In genomic region chr17:4405699-4406098, GRCh38 we compare ENCODE assay signal across 19 cellular contexts. TPM values are rescaled to one million over a fixed set of nuclear protein-coding genes. Genes with fewer than 3 reads are reported as not detected.
DNase-seq lines count a peak whose midpoint lies in the region; ATAC-seq, FAIRE-seq and TF ChIP-seq lines count a peak whose summit lies in the region.
"Had no signal": no experiment of that assay in that cellular context is flagged by ENCODE, and none has a peak within 500 bp of the region (broad histone marks: within the 10 kb centered on the region; RNA-seq: fewer than 3 reads in every experiment).

No MANE protein-coding gene starts in this region.

- no peaks in the 10 kb centered on the region for H3K79me2 ChIP-seq in smooth muscle cell (ENCODE audit: low read depth)

- peaks cover 5% of the 10 kb centered on the region for H3K27me3 Mint-ChIP-seq in nephron progenitor cell (ENCODE audit: low read depth, poor library complexity)
- H3K27me3 Mint-ChIP-seq: IgD-negative memory B cell had no signal

- in situ Hi-C loops in IMR-90 (cut with MboI; ENCODE audit: low sequenced_read_pairs) = no loop called here

- no peak for ATAC-seq in IMR-90 (ENCODE audit: low read depth)
- ATAC-seq in HG03045 (IDR thresholded peaks at IDR 0.05; ENCODE audit: unreplicated experiment) = no peak
- ATAC-seq: CD8-positive, alpha-beta T cell; HCT116 had no signal

- H3K27me3 ChIP-seq in IMR-90 (ENCODE audit: control insufficient read depth, insufficient read depth, low read length) = no peaks in the 10 kb centered on the region
- H3K27me3 ChIP-seq in bronchial epithelial cell (ENCODE audit: control insufficient read depth, insufficient read depth, low read length) = no peaks in the 10 kb centered on the region
- H3K27me3 ChIP-seq in smooth muscle cell (ENCODE audit: low read depth) = no peaks in the 10 kb centered on the region

- no peak overlapping the region for H2BK120ac ChIP-seq in IMR-90 (ENCODE audit: low read depth, low read length)

- H3K4ac ChIP-seq in IMR-90 (ENCODE audit: low read depth, low read length) = no peak overlapping the region

- CTCF ChIA-PET in IMR-90 (lab: Yijun Ruan, JAX) = interaction anchor here (0.7 kb wide), 1 partner anchor 331 kb away, joined by 4 read pairs; no protein-coding TSS in a partner anchor

- H2AK5ac ChIP-seq in IMR-90 (ENCODE audit: low read depth, low read length) = no peak overlapping the region

- no peak for TF ChIP-seq RAD21 in IMR-90 (IDR thresholded peaks at IDR 0.05; ENCODE audit: low read length)

- H3K9me3 Mint-ChIP-seq in nephron progenitor cell = peaks cover 4% of the 10 kb centered on the region
- H3K9me3 Mint-ChIP-seq: CD14-positive monocyte; CD8-positive, alpha-beta T cell; IgD-negative memory B cell had no signal

- no peak overlapping the region for H3K14ac ChIP-seq in IMR-90 (replicated peaks; ENCODE audit: low read depth, low read length)

- no TSS peak for BruUV-seq in IMR-90 (replicated peaks; lab: Mats Ljungman, UMichigan)

- 73% methylated on average over 3 of the region's 5 CpGs; no CpG with 5 or more reads in 1 of the 2 experiments for WGBS in IMR-90 (ENCODE audit: extremely low coverage in 2 of 2, insufficient read length in 1 of 2), 2 experiments
- WGBS in smooth muscle cell (ENCODE audit: low lambda C conversion rate) = 91% methylated on average over 5 of the region's 5 CpGs

- H3F3A ChIP-seq in smooth muscle cell (ENCODE audit: low read depth) = no peaks in the 10 kb centered on the region

- no peaks in the 10 kb centered on the region for H3K36me3 Mint-ChIP-seq in nephron progenitor cell (ENCODE audit: low read depth)
- H3K36me3 Mint-ChIP-seq: CD14-positive monocyte; CD8-positive, alpha-beta T cell had no signal

- no peak overlapping the region for H2BK20ac ChIP-seq in IMR-90 (ENCODE audit: low read depth, low read length)

- no peak overlapping the region for H3K18ac ChIP-seq in IMR-90 (ENCODE audit: low read depth, low read length)

- dilution Hi-C loops in IMR-90 (cut with HindIII; ENCODE audit: low sequenced_read_pairs, unreplicated experiment) = no loop called here

- H4K5ac ChIP-seq in IMR-90 (ENCODE audit: low read depth, low read length) = no peak overlapping the region

- peaks cover 5% of the 10 kb centered on the region for H3K4me1 Mint-ChIP-seq in nephron progenitor cell
- H3K4me1 Mint-ChIP-seq: CD14-positive monocyte had no signal

- H3K27ac Mint-ChIP-seq in nephron progenitor cell = peak overlapping the region; percentile 38
- H3K27ac Mint-ChIP-seq: CD14-positive monocyte; CD8-positive, alpha-beta T cell had no signal

- no peaks in the 10 kb centered on the region for H3K79me1 ChIP-seq in IMR-90 (ENCODE audit: low read depth in 1 of 2, low read length in 2 of 2)

- H3K9me3 ChIP-seq in IMR-90 (ENCODE audit: control insufficient read depth, insufficient read depth, low read length) = no peaks in the 10 kb centered on the region
- H3K9me3 ChIP-seq in smooth muscle cell (replicated peaks; ENCODE audit: low read depth) = no peaks in the 10 kb centered on the region
- H3K9me3 ChIP-seq: A549 had no signal

- no peak overlapping the region for H3K4me2 ChIP-seq in IMR-90 (ENCODE audit: low read depth, low read length)
- H3K4me2 ChIP-seq in smooth muscle cell = no peak overlapping the region
- H3K4me2 ChIP-seq: A549 had no signal

- H2AK9ac ChIP-seq in IMR-90 (replicated peaks; ENCODE audit: low read depth, low read length, poor library complexity) = no peak overlapping the region

- TF ChIP-seq CTCF in IMR-90 (conservative IDR thresholded peaks at IDR 0.05; ENCODE audit: low read depth, low read length) = no peak
- TF ChIP-seq CTCF in bronchial epithelial cell (IDR thresholded peaks at IDR 0.05; ENCODE audit: insufficient read depth, low read length, severe bottlenecking) = no peak
- no peak for TF ChIP-seq CTCF in nephron progenitor cell (IDR thresholded peaks at IDR 0.05)
- no peak for TF ChIP-seq CTCF in smooth muscle cell (IDR thresholded peaks at IDR 0.05; ENCODE audit: borderline replicate concordance, insufficient read depth, poor library complexity, severe bottlenecking)

- no peak overlapping the region for H2BK15ac ChIP-seq in IMR-90 (ENCODE audit: low read depth, low read length)

- intact Hi-C loops in IMR-90 (cut with micrococcal nuclease) = no loop called here

- H4K20me1 ChIP-seq in IMR-90 (ENCODE audit: insufficient read depth, low read length) = no peaks in the 10 kb centered on the region
- H4K20me1 ChIP-seq in smooth muscle cell (ENCODE audit: low read depth) = no peaks in the 10 kb centered on the region

- H3K4me1 ChIP-seq in IMR-90 (ENCODE audit: control insufficient read depth, insufficient read depth, low read length) = no peaks in the 10 kb centered on the region
- no peaks in the 10 kb centered on the region for H3K4me1 ChIP-seq in smooth muscle cell (ENCODE audit: low read depth)
- H3K4me1 ChIP-seq: A549 had no signal

- H3K9ac ChIP-seq in IMR-90 (ENCODE audit: low read depth, low read length) (no peak overlapping the region), smooth muscle cell (ENCODE audit: low read depth) (no peak overlapping the region)

- TF ChIP-seq POLR2A in IMR-90 (IDR thresholded peaks at IDR 0.05; ENCODE audit: low read depth, low read length) = no peak

- no peak overlapping the region for H4K8ac ChIP-seq in IMR-90 (ENCODE audit: low read depth in 2 of 2, low read length in 2 of 2)

- no peaks in the 10 kb centered on the region for H3K36me3 ChIP-seq in IMR-90 (ENCODE audit: control insufficient read depth, insufficient read depth, low read length)
- no peaks in the 10 kb centered on the region for H3K36me3 ChIP-seq in bronchial epithelial cell (ENCODE audit: control insufficient read depth, insufficient read depth, low read length)
- no peaks in the 10 kb centered on the region for H3K36me3 ChIP-seq in smooth muscle cell (ENCODE audit: low read depth)

- 0 out of 2 replicates have a peak, but pooled peaks cover 4% of the 10 kb centered on the region for H3K9me1 ChIP-seq in IMR-90 (ENCODE audit: insufficient read depth, low read length)

- POLR2A ChIA-PET in IMR-90 (lab: Charles Lee; ENCODE audit: unreplicated experiment) = no interaction called here

- H2AFZ ChIP-seq in IMR-90 (replicated peaks; ENCODE audit: low read length, poor library complexity) (peak overlapping the region; percentile 26), smooth muscle cell (ENCODE audit: low read depth) (no peak overlapping the region)

- peak; percentile 36 for FAIRE-seq in bronchial epithelial cell (lab: Jason Lieb, UNC)
- FAIRE-seq: A549, D721Med had no signal

- H4K91ac ChIP-seq in IMR-90 (ENCODE audit: insufficient read depth, low read depth, low read length) = no peak overlapping the region

- H2BK5ac ChIP-seq in IMR-90 (ENCODE audit: low read depth, low read length, poor library complexity, severe bottlenecking) = no peak overlapping the region

- no peak overlapping the region for H3K56ac ChIP-seq in IMR-90 (ENCODE audit: extremely low read depth, insufficient read depth, low read length)

- no peak overlapping the region for H3K4me3 ChIP-seq in IMR-90 (ENCODE audit: insufficient read depth, low read depth, low read length)
- no peak overlapping the region for H3K4me3 ChIP-seq in bronchial epithelial cell (ENCODE audit: low read depth, low read length)
- no peak overlapping the region for H3K4me3 ChIP-seq in smooth muscle cell
- H3K4me3 ChIP-seq: A549 had no signal

- H3K23ac ChIP-seq in IMR-90 (ENCODE audit: low read depth, low read length) = no peak overlapping the region

- DNase-seq in IMR-90 (no peak), bronchial epithelial cell (ENCODE audit: low read depth) (no peak), nephron progenitor cell (no peak), smooth muscle cell (lab: John Stamatoyannopoulos, UW; ENCODE audit: unreplicated experiment) (no peak), mucosa of gallbladder (ENCODE audit: low spot score) (no peak), GOT3 (lab: John Stamatoyannopoulos, UW) (no peak)
- DNase-seq: CD8-positive, alpha-beta T cell; COR-L47; DMS153; DND-41; KG1 had no signal

- no peak overlapping the region for H3K4me3 Mint-ChIP-seq in nephron progenitor cell
- H3K4me3 Mint-ChIP-seq: CD14-positive monocyte; CD8-positive, alpha-beta T cell had no signal

- H3K27ac ChIP-seq in IMR-90 (ENCODE audit: insufficient read depth, low read length) (no peak overlapping the region), smooth muscle cell (ENCODE audit: low read depth) (no peak overlapping the region)
- H3K27ac ChIP-seq: A549 had no signal

TF ChIP-seq in IMR-90, 13 proteins besides CTCF, POLR2A, EP300 and RAD21:
- no peak for TF ChIP-seq MAZ (IDR thresholded peaks at IDR 0.05; ENCODE audit: borderline replicate concordance, low read depth, low read length)
- TF ChIP-seq RFX5 (IDR thresholded peaks at IDR 0.05; ENCODE audit: low read depth, low read length) = no peak
- TF ChIP-seq, protein P1, sequence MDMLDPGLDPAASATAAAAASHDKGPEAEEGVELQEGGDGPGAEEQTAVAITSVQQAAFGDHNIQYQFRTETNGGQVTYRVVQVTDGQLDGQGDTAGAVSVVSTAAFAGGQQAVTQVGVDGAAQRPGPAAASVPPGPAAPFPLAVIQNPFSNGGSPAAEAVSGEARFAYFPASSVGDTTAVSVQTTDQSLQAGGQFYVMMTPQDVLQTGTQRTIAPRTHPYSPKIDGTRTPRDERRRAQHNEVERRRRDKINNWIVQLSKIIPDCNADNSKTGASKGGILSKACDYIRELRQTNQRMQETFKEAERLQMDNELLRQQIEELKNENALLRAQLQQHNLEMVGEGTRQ (IDR thresholded peaks at IDR 0.05; ENCODE audit: low read depth, low read length) = no peak
- TF ChIP-seq SMC3 (IDR thresholded peaks at IDR 0.05; ENCODE audit: low read depth, low read length) = no peak
- TF ChIP-seq MXI1 (IDR thresholded peaks at IDR 0.05; ENCODE audit: borderline replicate concordance, low read depth, low read length) = no peak
- TF ChIP-seq RCOR1 (IDR thresholded peaks at IDR 0.05; ENCODE audit: insufficient replicate concordance, low read length) = no peak

RNA-seq across cellular contexts. Expression of gene SPNS3, which starts 28.0 kb away (rescaled TPM):
- total RNA-seq in IMR-90 (2012; rRNA removed) (0.18 TPM in 1 of 2 replicates, not detected in the other), bronchial epithelial cell (0.26 TPM in 1 of 2 replicates, not detected in the other), smooth muscle cell (0.09 TPM in 1 of 2 replicates, not detected in the other), mucosa of gallbladder (1.8 TPM)
- polyA plus RNA-seq in IMR-90 (2012; rRNA removed) (not detected in 2 replicates), smooth muscle cell (1.1 TPM in 1 of 2 replicates, not detected in the other)
- 0.02 TPM in 1 of 2 replicates, not detected in the other for polyA plus RNA-seq in IMR-90 (2012; cell fraction: cytosol; rRNA removed)
- not detected in 2 replicates for polyA plus RNA-seq in IMR-90 (2012; cell fraction: nucleus; rRNA removed; ENCODE audit: low replicate concordance)
- polyA plus RNA-seq: A549, AG04450, BJ had no signal

RNA-seq across cellular contexts. Expression of gene UBE2G1, which starts 39.2 kb away (rescaled TPM):
- total RNA-seq in IMR-90 (2012; rRNA removed) = 26.3 and 37.5 TPM in 2 replicates
- 26.6 and 28.9 TPM in 2 replicates for polyA plus RNA-seq in IMR-90 (2012; rRNA removed)
- 9.0 and 16.1 TPM in 2 replicates for polyA plus RNA-seq in IMR-90 (2012; cell fraction: cytosol; rRNA removed)
- 8.5 and 16.7 TPM in 2 replicates for polyA plus RNA-seq in IMR-90 (2012; cell fraction: nucleus; rRNA removed; ENCODE audit: low replicate concordance)
- 39.2 and 42.2 TPM in 2 replicates for total RNA-seq in bronchial epithelial cell
- 62.3 and 63.7 TPM in 2 replicates for total RNA-seq in smooth muscle cell
- polyA plus RNA-seq in smooth muscle cell = 39.9 and 52.5 TPM in 2 replicates
- 70.1 TPM for total RNA-seq in mucosa of gallbladder
